22 cellular contexts compared by ENCODE assay signal in the genomic region with DNA sequence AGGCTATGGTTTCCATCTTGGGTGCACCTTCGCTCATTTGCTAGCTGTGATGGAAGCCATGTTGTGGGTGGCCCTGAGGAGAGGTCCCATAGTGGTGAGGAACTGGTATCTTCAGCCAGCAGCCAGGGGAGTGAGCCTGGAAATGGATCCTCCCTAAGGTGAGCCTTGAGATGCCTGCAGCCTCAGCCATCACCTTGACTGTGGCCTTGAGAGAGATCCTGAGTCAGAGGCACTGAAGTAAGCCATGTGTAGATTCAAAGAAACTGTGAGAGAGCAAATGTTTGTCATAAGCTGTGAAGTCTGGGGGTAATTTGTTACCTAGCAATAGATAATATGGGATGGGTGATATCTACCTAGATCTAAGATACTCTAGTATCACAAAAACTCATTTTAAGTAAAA.
A peak's percentile ranks its signal among the peaks of the same experiment; 100 is the strongest.
DNase-seq lines count a peak whose midpoint lies in the region; ATAC-seq and TF ChIP-seq lines count a peak whose summit lies in the region.
"Had no signal": no experiment of that assay in that cellular context is flagged by ENCODE, and none has a peak within 500 bp of the region (broad histone marks: within the 10 kb centered on the region; RNA-seq: fewer than 3 reads in every experiment).

No MANE protein-coding gene starts in this region.

- no peak for DNase-seq in right cardiac atrium
- DNase-seq in cardiac septum (ENCODE audit: low spot score), result no peak
- no peak for DNase-seq in activated naive CD8-positive, alpha-beta T cell treated with anti-CD3 and anti-CD28 coated beads, Interleukin-2, amount 10 ng/mL, durations not matched to agents 7 days and 5 days
- DNase-seq in naive thymus-derived CD4-positive, alpha-beta T cell, result no peak
- DNase-seq in upper lobe of left lung, result no peak
- no peak for DNase-seq in transverse colon
- DNase-seq: activated effector memory CD4-positive, alpha-beta T cell treated with anti-CD3 and anti-CD28 coated beads, Interleukin-2, amount 50 U/mL, for 16 hours; anterior cingulate cortex; COR-L47; effector CD8-positive, alpha-beta T cell; head of caudate nucleus; MV-4-11; NCI-H187; NCI-H226; nephron progenitor cell had no signal

- 98% methylated on average over 1 of the region's 1 CpG for WGBS in right cardiac atrium
- 100% methylated on average over 1 of the region's 1 CpG; no CpG with 5 or more reads in 1 of the 2 donors for WGBS in upper lobe of left lung, 2 donors
- 89% methylated on average over 1 of the region's 1 CpG; no CpG with 5 or more reads in 1 of the 2 donors for WGBS in transverse colon (ENCODE audit: low coverage in 1 of 2), 2 donors

- peaks cover 4% of the 10 kb centered on the region for H3K9me3 Mint-ChIP-seq in activated naive CD8-positive, alpha-beta T cell treated with anti-CD3 and anti-CD28 coated beads, Interleukin-2, amount 10 ng/mL, durations not matched to agents 7 days and 5 days
- H3K9me3 Mint-ChIP-seq in naive thymus-derived CD4-positive, alpha-beta T cell, result peaks cover 0 to 10% (median 0%) of the 10 kb centered on the region in 11 donors
- H3K9me3 Mint-ChIP-seq: nephron progenitor cell had no signal

- POLR2A ChIA-PET in activated naive CD8-positive, alpha-beta T cell treated with anti-CD3 and anti-CD28 coated beads, Interleukin-2, amount 10 ng/mL, durations not matched to agents 7 days and 5 days (lab: Charles Lee), result interaction anchor here (0.5 kb wide), 1 partner anchor 231 kb away, joined by 5 read pairs; no protein-coding TSS in a partner anchor
- POLR2A ChIA-PET in naive thymus-derived CD4-positive, alpha-beta T cell (lab: Charles Lee), result interaction anchor here (1.1 kb wide), 1 partner anchor 9 kb away, joined by 3 read pairs; no protein-coding TSS in a partner anchor

- peak overlapping the region; percentile 17 for H3K27ac ChIP-seq in right cardiac atrium (ENCODE audit: low read length)
- H3K27ac ChIP-seq in naive thymus-derived CD4-positive, alpha-beta T cell (ENCODE audit: low read depth, low read length), result no peak overlapping the region
- peak overlapping the region in 3 of 4 donors; percentile 32 to 94 (median 89) for H3K27ac ChIP-seq in upper lobe of left lung
- no peak overlapping the region for H3K27ac ChIP-seq in transverse colon
- H3K27ac ChIP-seq: prostate gland, SJSA1 had no signal

- no peak for TF ChIP-seq POLR2A in upper lobe of left lung (IDR thresholded peaks at IDR 0.05)
- no peak for TF ChIP-seq POLR2A in transverse colon (IDR thresholded peaks at IDR 0.05)

- no peaks in the 10 kb centered on the region for H3K36me3 ChIP-seq in naive thymus-derived CD4-positive, alpha-beta T cell (ENCODE audit: control insufficient read depth in 2 of 3, insufficient read depth in 3 of 3, low read length in 3 of 3)
- H3K36me3 ChIP-seq in upper lobe of left lung, result no peaks in the 10 kb centered on the region
- H3K36me3 ChIP-seq in transverse colon, result no peaks in the 10 kb centered on the region
- H3K36me3 ChIP-seq: prostate gland, SJSA1 had no signal

- in situ Hi-C loops in transverse colon (cut with MboI; ENCODE audit: low pct_ligation_motif_present in 1 of 4, low pct_unique_long_range_greater_than_20kb in 1 of 4, low sequenced_read_pairs in 3 of 4), result no loop called here

- TF ChIP-seq CTCF in upper lobe of left lung (IDR thresholded peaks at IDR 0.05) (no peak), transverse colon (IDR thresholded peaks at IDR 0.05) (no peak)

- peak overlapping the region; percentile 70 for H3K27ac Mint-ChIP-seq in activated naive CD8-positive, alpha-beta T cell treated with anti-CD3 and anti-CD28 coated beads, Interleukin-2, amount 10 ng/mL, durations not matched to agents 7 days and 5 days
- peak overlapping the region in 8 of 9 donors; percentile 85 to 97 (median 94) for H3K27ac Mint-ChIP-seq in naive thymus-derived CD4-positive, alpha-beta T cell
- H3K27ac Mint-ChIP-seq: memory B cell, nephron progenitor cell had no signal

- ATAC-seq in right cardiac atrium, result no peak
- no peak for ATAC-seq in activated naive CD8-positive, alpha-beta T cell treated with anti-CD3 and anti-CD28 coated beads, Interleukin-2, amount 10 ng/mL, durations not matched to agents 7 days and 5 days (ENCODE audit: low read depth)
- no peak for ATAC-seq in naive thymus-derived CD4-positive, alpha-beta T cell
- no peak for ATAC-seq in upper lobe of left lung (ENCODE audit: low FRiP score in 2 of 2)
- no peak for ATAC-seq in SK-N-SH treated with all-trans-retinoic acid at 6 μM for 48 hours
- no peak for ATAC-seq in HG03457 (IDR thresholded peaks at IDR 0.05; ENCODE audit: unreplicated experiment)
- ATAC-seq: K562 had no signal

- H3K36me3 Mint-ChIP-seq in activated naive CD8-positive, alpha-beta T cell treated with anti-CD3 and anti-CD28 coated beads, Interleukin-2, amount 10 ng/mL, durations not matched to agents 7 days and 5 days, result peaks cover 6% of the 10 kb centered on the region
- peaks cover 0 to 9% (median 0%) of the 10 kb centered on the region in 5 donors for H3K36me3 Mint-ChIP-seq in naive thymus-derived CD4-positive, alpha-beta T cell
- H3K36me3 Mint-ChIP-seq: memory B cell had no signal

- intact Hi-C loops in right cardiac atrium (cut with DNase I), result no loop called here
- intact Hi-C loops in cardiac septum (cut with DNase I), result loop anchor here (5.0 kb wide), 3 partner anchors 86 to 144 kb away; partner anchors contain the start of gene SNRK
- intact Hi-C loops in naive thymus-derived CD4-positive, alpha-beta T cell (cut with micrococcal nuclease), result loop anchor here (5.0 to 10.0 kb wide), 2 partner anchors 231 to 587 kb away; partner anchors contain the start of genes ACKR2 (in 1 of the 2), ANO10 (in 1 of the 2) and HIGD1A (in 1 of the 2)
- intact Hi-C loops in transverse colon (cut with DNase I; ENCODE audit: low total_unique reads), result no loop called here

- H3K27me3 ChIP-seq in right cardiac atrium (ENCODE audit: control insufficient read depth, insufficient read depth) (no peaks in the 10 kb centered on the region), upper lobe of left lung (no peaks in the 10 kb centered on the region), transverse colon (no peaks in the 10 kb centered on the region)
- H3K27me3 ChIP-seq in naive thymus-derived CD4-positive, alpha-beta T cell (ENCODE audit: control insufficient read depth in 2 of 2, insufficient read depth in 2 of 2, low read length in 2 of 2), result no peaks in the 10 kb centered on the region
- H3K27me3 ChIP-seq: SJSA1 had no signal

- no peak overlapping the region for H3K4me3 ChIP-seq in right cardiac atrium (ENCODE audit: low read length)
- no peak overlapping the region for H3K4me3 ChIP-seq in naive thymus-derived CD4-positive, alpha-beta T cell (ENCODE audit: low read length)
- H3K4me3 ChIP-seq in upper lobe of left lung, result no peak overlapping the region
- no peak overlapping the region for H3K4me3 ChIP-seq in transverse colon
- H3K4me3 ChIP-seq: K562, prostate gland, SJSA1, smooth muscle cell had no signal

- H3K27me3 Mint-ChIP-seq in activated naive CD8-positive, alpha-beta T cell treated with anti-CD3 and anti-CD28 coated beads, Interleukin-2, amount 10 ng/mL, durations not matched to agents 7 days and 5 days, result no peaks in the 10 kb centered on the region
- H3K27me3 Mint-ChIP-seq in naive thymus-derived CD4-positive, alpha-beta T cell, result no peaks in the 10 kb centered on the region
- H3K27me3 Mint-ChIP-seq: memory B cell had no signal

- CTCF ChIA-PET in naive thymus-derived CD4-positive, alpha-beta T cell (lab: Charles Lee), result interaction anchor here (1.7 kb wide), 1 partner anchor 13 kb away, joined by 4 read pairs; no protein-coding TSS in a partner anchor

- no peak for TF ChIP-seq EP300 in upper lobe of left lung (IDR thresholded peaks at IDR 0.05)
- no peak for TF ChIP-seq EP300 in transverse colon (IDR thresholded peaks at IDR 0.05; ENCODE audit: low read depth)

- H3K9me3 ChIP-seq in right cardiac atrium (ENCODE audit: control insufficient read depth, low read length) (no peaks in the 10 kb centered on the region), upper lobe of left lung (no peaks in the 10 kb centered on the region), transverse colon (no peaks in the 10 kb centered on the region)
- H3K9me3 ChIP-seq in naive thymus-derived CD4-positive, alpha-beta T cell (ENCODE audit: control insufficient read depth in 2 of 3, low read length in 3 of 3), result no peaks in the 10 kb centered on the region
- H3K9me3 ChIP-seq: prostate gland, SJSA1 had no signal

- H3K4me3 Mint-ChIP-seq in activated naive CD8-positive, alpha-beta T cell treated with anti-CD3 and anti-CD28 coated beads, Interleukin-2, amount 10 ng/mL, durations not matched to agents 7 days and 5 days, result no peak overlapping the region
- no peak overlapping the region for H3K4me3 Mint-ChIP-seq in naive thymus-derived CD4-positive, alpha-beta T cell
- H3K4me3 Mint-ChIP-seq: memory B cell, nephron progenitor cell had no signal

- peaks cover 28% of the 10 kb centered on the region for H3K4me1 Mint-ChIP-seq in activated naive CD8-positive, alpha-beta T cell treated with anti-CD3 and anti-CD28 coated beads, Interleukin-2, amount 10 ng/mL, durations not matched to agents 7 days and 5 days
- peaks cover 36 to 69% (median 61%) of the 10 kb centered on the region in 7 donors for H3K4me1 Mint-ChIP-seq in naive thymus-derived CD4-positive, alpha-beta T cell

- H3K4me1 ChIP-seq in right cardiac atrium (ENCODE audit: control insufficient read depth, insufficient read depth, low read length) (peaks cover 16% of the 10 kb centered on the region), upper lobe of left lung (peaks cover 19 to 61% (median 33%) of the 10 kb centered on the region in 4 donors), transverse colon (peaks cover 0 to 9% (median 3%) of the 10 kb centered on the region in 4 donors)
- H3K4me1 ChIP-seq in naive thymus-derived CD4-positive, alpha-beta T cell (ENCODE audit: control insufficient read depth in 2 of 2, insufficient read depth in 2 of 2, low read length in 2 of 2), result peaks cover 30 to 39% of the 10 kb centered on the region in 2 donors
- H3K4me1 ChIP-seq: prostate gland had no signal

TF ChIP-seq in SK-N-SH treated with all-trans-retinoic acid at 6 μM for 48 hours, 23 proteins besides CTCF, POLR2A, EP300 and RAD21:
- TF ChIP-seq ZNF8 (CRISPR knock-in tag; IDR thresholded peaks at IDR 0.05) (no peak), RARB (CRISPR knock-in tag; IDR thresholded peaks at IDR 0.05) (no peak)
- TF ChIP-seq, protein P1, sequence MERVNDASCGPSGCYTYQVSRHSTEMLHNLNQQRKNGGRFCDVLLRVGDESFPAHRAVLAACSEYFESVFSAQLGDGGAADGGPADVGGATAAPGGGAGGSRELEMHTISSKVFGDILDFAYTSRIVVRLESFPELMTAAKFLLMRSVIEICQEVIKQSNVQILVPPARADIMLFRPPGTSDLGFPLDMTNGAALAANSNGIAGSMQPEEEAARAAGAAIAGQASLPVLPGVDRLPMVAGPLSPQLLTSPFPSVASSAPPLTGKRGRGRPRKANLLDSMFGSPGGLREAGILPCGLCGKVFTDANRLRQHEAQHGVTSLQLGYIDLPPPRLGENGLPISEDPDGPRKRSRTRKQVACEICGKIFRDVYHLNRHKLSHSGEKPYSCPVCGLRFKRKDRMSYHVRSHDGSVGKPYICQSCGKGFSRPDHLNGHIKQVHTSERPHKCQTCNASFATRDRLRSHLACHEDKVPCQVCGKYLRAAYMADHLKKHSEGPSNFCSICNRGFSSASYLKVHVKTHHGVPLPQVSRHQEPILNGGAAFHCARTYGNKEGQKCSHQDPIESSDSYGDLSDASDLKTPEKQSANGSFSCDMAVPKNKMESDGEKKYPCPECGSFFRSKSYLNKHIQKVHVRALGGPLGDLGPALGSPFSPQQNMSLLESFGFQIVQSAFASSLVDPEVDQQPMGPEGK (CRISPR knock-in tag; IDR thresholded peaks at IDR 0.05; ENCODE audit: borderline replicate concordance), result no peak

Comparison
In these comparisons a context has a peak if more than half of its experiments do, and no peak if none do; other contexts are left out.
1. intact Hi-C loops: an anchor here in cardiac septum (5.0 kb wide) and naive thymus-derived CD4-positive, alpha-beta T cell (5.0 to 10.0 kb wide); none called in right cardiac atrium and transverse colon.
2. H3K27ac ChIP-seq: peak in right cardiac atrium (single experiment) and upper lobe of left lung (3 of 4); none in naive thymus-derived CD4-positive, alpha-beta T cell (single experiment) and transverse colon (0 of 4).